Comparison of ENCODE assay signal across 8 cellular contexts in the genomic region with DNA sequence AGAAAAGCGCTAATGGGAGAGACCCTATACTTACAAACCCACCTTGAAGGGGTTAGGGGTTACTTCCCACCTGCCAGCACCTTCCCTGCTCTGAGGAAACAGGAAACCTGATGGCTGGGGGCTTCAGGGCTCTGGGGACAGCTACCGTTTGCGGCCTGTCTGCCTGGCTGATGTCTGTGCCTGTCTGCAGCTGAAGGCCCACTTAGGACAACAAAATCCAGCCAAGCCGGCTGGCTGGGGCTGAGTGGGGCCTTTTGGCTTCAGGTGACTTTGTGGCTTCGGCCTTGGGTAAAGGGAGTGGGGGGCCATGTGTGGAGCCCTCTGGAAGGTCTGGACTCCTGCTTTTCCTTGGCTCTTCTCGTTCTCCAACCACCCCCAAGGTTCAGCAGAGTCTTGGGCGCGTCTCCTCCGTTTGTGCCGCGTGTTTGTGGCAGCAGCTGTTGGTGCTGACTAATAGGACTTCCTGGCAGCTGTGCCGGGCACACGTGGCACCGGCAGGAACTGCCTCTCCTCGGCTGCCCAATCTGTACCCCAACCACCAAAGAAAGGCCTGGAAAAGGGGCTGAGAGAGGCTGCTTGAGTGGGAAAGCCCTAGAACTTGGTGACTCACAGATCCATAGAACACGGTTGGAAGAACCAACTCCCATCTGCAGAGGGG.
DNase-seq lines count a peak whose midpoint lies in the region; ATAC-seq, FAIRE-seq and TF ChIP-seq lines count a peak whose summit lies in the region.

No MANE protein-coding gene starts in this region.

- H3K36me3 ChIP-seq in RWPE2 (ENCODE audit: low read depth): no peaks in the 10 kb centered on the region

- no peak for DNase-seq in RWPE2 (ENCODE audit: low spot score)
- DNase-seq in activated naive CD4-positive, alpha-beta T cell treated with anti-CD3 and anti-CD28 coated beads, Interleukin-2, amount 50 U/mL, for 72 hours (ENCODE audit: low spot score in 2 of 2): peak; percentile 52 to 75
- peak; percentile 71 for DNase-seq in stimulated activated CD8-positive, alpha-beta memory T cell treated with anti-CD3 and anti-CD28 coated beads, Interleukin-4, amount 100 ng/mL, for 48 hours
- no peak for DNase-seq in GM12892 (ENCODE audit: insufficient read length)

- H3K9me3 ChIP-seq in RWPE2 (ENCODE audit: severe bottlenecking): no peaks in the 10 kb centered on the region

- H3K27me3 ChIP-seq in RWPE2 (ENCODE audit: insufficient read depth, poor library complexity, severe bottlenecking): no peaks in the 10 kb centered on the region
- H3K27me3 ChIP-seq in layer of hippocampus (ENCODE audit: control insufficient read depth, insufficient read depth, low read length): no peaks in the 10 kb centered on the region

- peaks cover 36% of the 10 kb centered on the region for H3K4me1 ChIP-seq in RWPE2 (ENCODE audit: insufficient read depth, poor library complexity, severe bottlenecking)

- no peak overlapping the region for H3K4me3 ChIP-seq in RWPE2 (ENCODE audit: severe bottlenecking)

- peak overlapping the region; percentile 99 for H3K27ac Mint-ChIP-seq in activated naive CD4-positive, alpha-beta T cell treated with anti-CD3 and anti-CD28 coated beads, Interleukin-2, amount 50 U/mL, for 72 hours

- H3K9me3 Mint-ChIP-seq in activated naive CD4-positive, alpha-beta T cell treated with anti-CD3 and anti-CD28 coated beads, Interleukin-2, amount 50 U/mL, for 72 hours: peaks cover 0 to 3% of the 10 kb centered on the region in 2 donors

- FAIRE-seq in GM12892 (lab: Jason Lieb, UNC): no peak

- ATAC-seq in GM19463 (IDR thresholded peaks at IDR 0.05; ENCODE audit: unreplicated experiment) (peak; percentile 32), RWPE2 (ENCODE audit: low read depth) (peak; percentile 66), GM21619 (IDR thresholded peaks at IDR 0.05; ENCODE audit: unreplicated experiment) (no peak), GM21381 (IDR thresholded peaks at IDR 0.05; ENCODE audit: unreplicated experiment) (no peak)
- ATAC-seq in activated naive CD4-positive, alpha-beta T cell treated with anti-CD3 and anti-CD28 coated beads, Interleukin-2, amount 50 U/mL, for 72 hours: peak; percentile 19 to 35

- no peak for TF ChIP-seq POLR2A in GM12892 (IDR thresholded peaks at IDR 0.05; ENCODE audit: low read depth, low read length)

- no peak for TF ChIP-seq CTCF in RWPE2 (IDR thresholded peaks at IDR 0.05; ENCODE audit: poor library complexity, severe bottlenecking)

- peaks cover 12 to 18% of the 10 kb centered on the region in 2 donors for H3K36me3 Mint-ChIP-seq in activated naive CD4-positive, alpha-beta T cell treated with anti-CD3 and anti-CD28 coated beads, Interleukin-2, amount 50 U/mL, for 72 hours

- H3K27ac ChIP-seq in RWPE2 (ENCODE audit: poor library complexity, severe bottlenecking) (peak overlapping the region; percentile 75), layer of hippocampus (ENCODE audit: low read depth, low read length) (peak overlapping the region; percentile 64)

Comparison
In these comparisons a context has a peak if more than half of its experiments do, and no peak if none do; other contexts are left out.
1. ATAC-seq: peak in GM19463 (single experiment), RWPE2 (single experiment) and activated naive CD4-positive, alpha-beta T cell treated with anti-CD3 and anti-CD28 coated beads, Interleukin-2, amount 50 U/mL, for 72 hours (2 of 2); none in GM21619 (single experiment) and GM21381 (single experiment).
2. DNase-seq: peak in activated naive CD4-positive, alpha-beta T cell treated with anti-CD3 and anti-CD28 coated beads, Interleukin-2, amount 50 U/mL, for 72 hours (2 of 2) and stimulated activated CD8-positive, alpha-beta memory T cell treated with anti-CD3 and anti-CD28 coated beads, Interleukin-4, amount 100 ng/mL, for 48 hours (single experiment); none in RWPE2 (single experiment) and GM12892 (single experiment).